9 cellular contexts compared by ENCODE assay signal in the genomic region with DNA sequence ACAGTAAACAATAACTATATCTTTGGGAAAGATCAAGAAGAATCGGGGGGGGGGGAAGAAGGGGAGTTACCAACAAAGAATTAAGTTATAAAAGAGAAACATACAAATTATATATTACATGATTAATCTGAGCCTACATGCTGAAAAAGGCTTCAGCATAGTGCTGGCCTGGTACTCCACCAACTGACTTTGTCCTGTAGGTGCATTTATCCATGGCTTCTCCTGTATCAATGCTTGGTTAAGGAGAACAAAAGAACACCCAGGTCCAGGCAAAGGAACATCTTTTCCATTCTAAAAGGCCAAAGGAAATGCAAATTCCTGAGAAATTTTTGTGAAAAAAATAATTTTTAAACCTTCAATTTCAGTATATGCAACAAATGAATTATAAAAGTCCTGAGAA.
"Had no signal": no experiment of that assay in that cellular context is flagged by ENCODE, and none has a peak within 500 bp of the region (broad histone marks: within the 10 kb centered on the region; RNA-seq: fewer than 3 reads in every experiment).

No MANE protein-coding gene starts in this region.

- H3K27ac ChIP-seq: HL-60 had no signal

- H3K4me1 ChIP-seq: HAP-1 had no signal

- DNase-seq: GOT3, H7, HFFc6, KBM-7 had no signal

- H3K27me3 Mint-ChIP-seq: IgD-negative memory B cell had no signal

- H3K4me3 Mint-ChIP-seq: HFFc6, IgD-negative memory B cell had no signal

- H3K36me3 ChIP-seq: HAP-1 had no signal

- H3K27ac Mint-ChIP-seq: HFFc6, IgD-negative memory B cell had no signal

- H3K4me3 ChIP-seq: HAP-1 had no signal

- ATAC-seq: HCT116, HepG2 had no signal
